Comparison of ENCODE assay signal across 10 cellular contexts in the genomic region with DNA sequence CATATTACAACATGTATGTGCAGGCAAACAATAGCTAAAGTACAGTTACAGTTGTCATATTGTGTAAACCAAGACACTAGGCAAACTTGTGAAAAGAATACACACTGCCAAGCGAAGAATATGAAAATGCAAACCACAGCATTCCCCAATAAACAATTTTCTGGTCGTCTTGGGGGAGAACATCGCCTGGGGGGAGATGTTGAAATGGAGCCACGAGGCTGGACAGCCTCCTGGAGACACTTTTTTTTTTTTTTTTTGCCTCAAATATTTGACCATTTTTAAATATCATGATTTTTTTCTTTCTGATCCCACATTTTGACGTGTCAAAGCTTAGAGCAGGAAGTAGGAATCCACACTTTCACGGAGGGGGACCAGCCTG. TPM values are rescaled to one million over a fixed set of nuclear protein-coding genes. Genes with fewer than 3 reads are reported as not detected.
DNase-seq lines count a peak whose midpoint lies in the region; ATAC-seq, FAIRE-seq and TF ChIP-seq lines count a peak whose summit lies in the region.
"Had no signal": no experiment of that assay in that cellular context is flagged by ENCODE, and none has a peak within 500 bp of the region (broad histone marks: within the 10 kb centered on the region; RNA-seq: fewer than 3 reads in every experiment).

No MANE protein-coding gene starts in this region.

- H3K36me3 ChIP-seq in IMR-90 (ENCODE audit: control insufficient read depth, insufficient read depth, low read length) (no peaks in the 10 kb centered on the region), neural progenitor cell (no peaks in the 10 kb centered on the region)

- H2AK9ac ChIP-seq in IMR-90 (replicated peaks; ENCODE audit: low read depth, low read length, poor library complexity), result no peak overlapping the region

- H4K20me1 ChIP-seq in IMR-90 (ENCODE audit: insufficient read depth, low read length) (no peaks in the 10 kb centered on the region), neural progenitor cell (ENCODE audit: low read depth) (no peaks in the 10 kb centered on the region)

- WGBS in IMR-90 (ENCODE audit: extremely low coverage in 2 of 2, insufficient read length in 1 of 2), 2 experiments, result no CpG with 5 or more reads among the region's 6 CpGs

- intact Hi-C loops in IMR-90 (cut with micrococcal nuclease) (loop anchor here (5.0 kb wide), 1 partner anchor 50 kb away; the partner anchor contains the start of gene PDLIM3), dorsolateral prefrontal cortex (cut with DNase I) (no loop called here)

- H3K56ac ChIP-seq in IMR-90 (ENCODE audit: extremely low read depth, insufficient read depth, low read length), result no peak overlapping the region

- H3K27me3 ChIP-seq in IMR-90 (ENCODE audit: control insufficient read depth, insufficient read depth, low read length), result peaks cover 14% of the 10 kb centered on the region
- H3K27me3 ChIP-seq in neural progenitor cell, result peaks cover 22% of the 10 kb centered on the region
- H3K27me3 ChIP-seq in dorsolateral prefrontal cortex, result no peaks in the 10 kb centered on the region

- H3K9ac ChIP-seq in IMR-90 (ENCODE audit: low read depth, low read length), result no peak overlapping the region
- no peak overlapping the region for H3K9ac ChIP-seq in neural progenitor cell

- no peak overlapping the region for H3K4ac ChIP-seq in IMR-90 (ENCODE audit: low read depth, low read length)

- no peak for DNase-seq in IMR-90
- DNase-seq in choroid plexus epithelial cell (ENCODE audit: low read depth), result no peak
- DNase-seq in neural progenitor cell (ENCODE audit: low spot score), result no peak
- DNase-seq in H54 (ENCODE audit: insufficient read length, low spot score), result no peak
- DNase-seq in HFFc6, result no peak
- no peak for DNase-seq in dorsolateral prefrontal cortex
- DNase-seq: NCI-H146 had no signal

- H3K79me2 ChIP-seq in neural progenitor cell (ENCODE audit: low read depth), result no peaks in the 10 kb centered on the region

- no peaks in the 10 kb centered on the region for H3F3A ChIP-seq in neural progenitor cell (ENCODE audit: low read depth)

- H2AK5ac ChIP-seq in IMR-90 (ENCODE audit: low read depth, low read length), result no peak overlapping the region

- no peak overlapping the region for H4K8ac ChIP-seq in IMR-90 (ENCODE audit: low read depth in 2 of 2, low read length in 2 of 2)

- peak; percentile 3 for ATAC-seq in GM18867 (IDR thresholded peaks at IDR 0.05; ENCODE audit: unreplicated experiment)
- ATAC-seq in IMR-90 (ENCODE audit: low read depth), result no peak

- H4K5ac ChIP-seq in IMR-90 (ENCODE audit: low read depth, low read length), result no peak overlapping the region

- BruUV-seq in IMR-90 (replicated peaks; lab: Mats Ljungman, UMichigan), result no TSS peak

- peaks cover 2% of the 10 kb centered on the region for H3K27me3 Mint-ChIP-seq in neural progenitor cell (ENCODE audit: insufficient read depth, low read depth)
- peaks cover 23% of the 10 kb centered on the region for H3K27me3 Mint-ChIP-seq in HFFc6 (ENCODE audit: insufficient read depth)
- H3K27me3 Mint-ChIP-seq: brain had no signal

- POLR2A ChIA-PET in IMR-90 (lab: Charles Lee; ENCODE audit: unreplicated experiment), result interaction anchor here (0.6 kb wide), 1 partner anchor 126 kb away, joined by 15 read pairs; no protein-coding TSS in a partner anchor

- no peaks in the 10 kb centered on the region for H3K9me1 ChIP-seq in IMR-90 (ENCODE audit: insufficient read depth, low read length)

- no peak for TF ChIP-seq CTCF in IMR-90 (conservative IDR thresholded peaks at IDR 0.05; ENCODE audit: low read depth, low read length)
- no peak for TF ChIP-seq CTCF in choroid plexus epithelial cell (conservative IDR thresholded peaks at IDR 0.05; ENCODE audit: low read depth, low read length)
- TF ChIP-seq CTCF in neural progenitor cell (IDR thresholded peaks at IDR 0.05), result no peak
- TF ChIP-seq CTCF in HFFc6 (IDR thresholded peaks at IDR 0.05), result no peak
- no peak for TF ChIP-seq CTCF in dorsolateral prefrontal cortex (IDR thresholded peaks at IDR 0.05 in 54 of 56, conservative IDR thresholded peaks at IDR 0.05 in 2 of 56; ENCODE audit: low read depth in 1 of 56, partially characterized antibody in 56 of 56)

- no peak overlapping the region for H2BK120ac ChIP-seq in IMR-90 (ENCODE audit: low read depth, low read length)

- H3K9me3 ChIP-seq in IMR-90 (ENCODE audit: control insufficient read depth, insufficient read depth, low read length), result no peaks in the 10 kb centered on the region
- no peaks in the 10 kb centered on the region for H3K9me3 ChIP-seq in neural progenitor cell (ENCODE audit: low read depth)

- H3K4me1 Mint-ChIP-seq in neural progenitor cell (peaks cover 22% of the 10 kb centered on the region), HFFc6 (ENCODE audit: low read depth) (peaks cover 20% of the 10 kb centered on the region)

- CTCF ChIA-PET in IMR-90 (lab: Yijun Ruan, JAX), result no interaction called here

- no peak overlapping the region for H4K91ac ChIP-seq in IMR-90 (ENCODE audit: insufficient read depth, low read depth, low read length)

- H3K36me3 Mint-ChIP-seq in neural progenitor cell (peaks cover 4% of the 10 kb centered on the region), HFFc6 (ENCODE audit: low read depth) (no peaks in the 10 kb centered on the region)
- H3K36me3 Mint-ChIP-seq: activated CD8-positive, alpha-beta memory T cell treated with anti-CD3 and anti-CD28 coated beads, Interleukin-2, amount 10 ng/mL, durations not matched to agents 7 days and 5 days had no signal

- in situ Hi-C loops in IMR-90 (cut with MboI; ENCODE audit: low sequenced_read_pairs), result loop anchor here (5.0 kb wide), 1 partner anchor 100 kb away; no protein-coding TSS in a partner anchor

- no peaks in the 10 kb centered on the region for H3K9me3 Mint-ChIP-seq in neural progenitor cell
- H3K9me3 Mint-ChIP-seq in HFFc6, result no peaks in the 10 kb centered on the region
- H3K9me3 Mint-ChIP-seq: brain had no signal

- H3K4me3 ChIP-seq in IMR-90 (ENCODE audit: insufficient read depth, low read depth, low read length) (no peak overlapping the region), choroid plexus epithelial cell (ENCODE audit: low read depth, low read length) (peak overlapping the region; percentile 13), neural progenitor cell (peak overlapping the region; percentile 28), dorsolateral prefrontal cortex (peak overlapping the region in 17 of 59 donors; percentile 6 to 53 (median 31))

- H3K23ac ChIP-seq in IMR-90 (ENCODE audit: low read depth, low read length), result no peak overlapping the region

- FAIRE-seq in H54 (lab: Jason Lieb, UNC), result no peak

- no peak overlapping the region for H2BK20ac ChIP-seq in IMR-90 (ENCODE audit: low read depth, low read length)

- H3K4me2 ChIP-seq in IMR-90 (ENCODE audit: low read depth, low read length) (peak overlapping the region; percentile 33), neural progenitor cell (peak overlapping the region; percentile 61)

- no peak overlapping the region for H3K18ac ChIP-seq in IMR-90 (ENCODE audit: low read depth, low read length)

- no peak overlapping the region for H2BK15ac ChIP-seq in IMR-90 (ENCODE audit: low read depth, low read length)

- no peaks in the 10 kb centered on the region for H3K79me1 ChIP-seq in IMR-90 (ENCODE audit: low read depth in 1 of 2, low read length in 2 of 2)

- H3K14ac ChIP-seq in IMR-90 (replicated peaks; ENCODE audit: low read depth, low read length), result no peak overlapping the region

- H2AFZ ChIP-seq in IMR-90 (replicated peaks; ENCODE audit: low read length, poor library complexity), result peak overlapping the region; percentile 75
- peak overlapping the region; percentile 61 for H2AFZ ChIP-seq in neural progenitor cell (replicated peaks)

- H2BK5ac ChIP-seq in IMR-90 (ENCODE audit: low read depth, low read length, poor library complexity, severe bottlenecking), result no peak overlapping the region

- dilution Hi-C loops in IMR-90 (cut with HindIII; ENCODE audit: low sequenced_read_pairs, unreplicated experiment), result no loop called here

- TF ChIP-seq POLR2A in IMR-90 (IDR thresholded peaks at IDR 0.05; ENCODE audit: low read depth, low read length), result no peak
- no peak for TF ChIP-seq POLR2A in H54 (IDR thresholded peaks at IDR 0.05; ENCODE audit: low read depth, low read length)

- H3K4me3 Mint-ChIP-seq in neural progenitor cell, result no peak overlapping the region
- no peak overlapping the region for H3K4me3 Mint-ChIP-seq in HFFc6
- H3K4me3 Mint-ChIP-seq: activated CD8-positive, alpha-beta memory T cell treated with anti-CD3 and anti-CD28 coated beads, Interleukin-2, amount 10 ng/mL, durations not matched to agents 7 days and 5 days had no signal

- H3K27ac Mint-ChIP-seq in neural progenitor cell, result no peak overlapping the region
- H3K27ac Mint-ChIP-seq in HFFc6, result no peak overlapping the region
- H3K27ac Mint-ChIP-seq: activated CD8-positive, alpha-beta memory T cell treated with anti-CD3 and anti-CD28 coated beads, Interleukin-2, amount 10 ng/mL, durations not matched to agents 7 days and 5 days had no signal

- TF ChIP-seq RAD21 in IMR-90 (IDR thresholded peaks at IDR 0.05; ENCODE audit: low read length), result no peak

- H3K4me1 ChIP-seq in IMR-90 (ENCODE audit: control insufficient read depth, insufficient read depth, low read length), result no peaks in the 10 kb centered on the region
- peaks cover 4% of the 10 kb centered on the region for H3K4me1 ChIP-seq in neural progenitor cell

- H3K27ac ChIP-seq in IMR-90 (ENCODE audit: insufficient read depth, low read length) (no peak overlapping the region), neural progenitor cell (no peak overlapping the region), dorsolateral prefrontal cortex (peak overlapping the region in 1 of 59 donors; percentile 83)

TF ChIP-seq in IMR-90, 13 proteins besides CTCF, POLR2A, EP300 and RAD21 (continues in another document):
- no peak for TF ChIP-seq RCOR1 (IDR thresholded peaks at IDR 0.05; ENCODE audit: insufficient replicate concordance, low read length)
- TF ChIP-seq SMC3 (IDR thresholded peaks at IDR 0.05; ENCODE audit: low read depth, low read length), result no peak
- TF ChIP-seq BHLHE40 (IDR thresholded peaks at IDR 0.05; ENCODE audit: low read depth, low read length), result no peak
- no peak for TF ChIP-seq CEBPB (IDR thresholded peaks at IDR 0.05; ENCODE audit: low read depth, low read length)
- no peak for TF ChIP-seq MAFK (IDR thresholded peaks at IDR 0.05; ENCODE audit: low read depth, low read length)
- no peak for TF ChIP-seq FOS (IDR thresholded peaks at IDR 0.05; ENCODE audit: low read depth, low read length)
- no peak for TF ChIP-seq NFE2L2 (IDR thresholded peaks at IDR 0.05; ENCODE audit: low read depth, low read length)

RNA-seq across cellular contexts. Expression of gene PDLIM3, which starts 51.7 kb away (rescaled TPM):
- total RNA-seq in IMR-90 (2012; rRNA removed) (8.9 and 11.7 TPM in 2 replicates), neural progenitor cell (ENCODE audit: low replicate concordance) (1.4 and 5.2 TPM in 2 replicates), dorsolateral prefrontal cortex (10 to 100 TPM in 104 of 120 experiments, 1 to 10 TPM in 16; 6.9 to 29.7 (median 13.2) TPM)
- 6.4 and 6.8 TPM in 2 replicates for polyA plus RNA-seq in IMR-90 (2012; rRNA removed)
- polyA plus RNA-seq in IMR-90 (2012; cell fraction: cytosol; rRNA removed), result 5.8 and 6.6 TPM in 2 replicates
- polyA plus RNA-seq in IMR-90 (2012; cell fraction: nucleus; rRNA removed; ENCODE audit: low replicate concordance), result 6.6 and 13.8 TPM in 2 replicates
- not detected for total RNA-seq in HFFc6 (2021; fragmentation: NEBNext Ultra II Directional; extraction: Animal tissue kit (Norgen Biotek cat#: 25700))
- total RNA-seq: activated CD8-positive, alpha-beta memory T cell treated with anti-CD3 and anti-CD28 coated beads, Interleukin-2, amount 10 ng/mL, durations not matched to agents 7 days and 5 days had no signal
